ENCODE assay signal across 18 cellular contexts in the genomic region with DNA sequence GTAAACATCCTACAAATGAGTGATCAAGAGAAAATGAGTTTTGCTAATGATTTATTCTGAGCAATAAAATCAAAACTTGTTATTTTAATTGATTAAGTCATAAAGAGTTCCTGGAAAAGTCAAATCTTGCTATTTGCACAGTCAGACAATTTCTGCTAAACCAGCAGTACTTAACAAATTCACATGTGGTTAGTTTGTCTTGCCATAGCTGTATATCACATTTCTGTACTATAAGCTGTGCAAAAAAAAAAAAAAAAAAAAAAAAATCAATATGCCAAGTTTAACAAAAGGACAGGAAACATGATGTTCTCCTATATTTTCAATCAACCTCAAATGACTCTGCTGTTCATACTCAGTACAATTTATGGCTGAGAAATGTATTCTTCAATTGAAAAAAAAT. TPM values are rescaled to one million over a fixed set of nuclear protein-coding genes. Genes with fewer than 3 reads are reported as not detected.
DNase-seq lines count a peak whose midpoint lies in the region; ATAC-seq, FAIRE-seq and TF ChIP-seq lines count a peak whose summit lies in the region.
"Had no signal": no experiment of that assay in that cellular context is flagged by ENCODE, and none has a peak within 500 bp of the region (broad histone marks: within the 10 kb centered on the region; RNA-seq: fewer than 3 reads in every experiment).

No MANE protein-coding gene starts in this region.

- H3K27ac ChIP-seq in HEK293 (ENCODE audit: extremely low read depth, low read depth, low read length) (no peak overlapping the region), KMS-11 (no peak overlapping the region; the same call in 1 of the 2 replicates)
- H3K27ac ChIP-seq: C4-2B, HL-60 had no signal

- H3K27me3 Mint-ChIP-seq in natural killer cell treated with Interleukin-12 subunit alpha and Interleukin-12 subunit beta and Interleukin-15 and Interleukin-18, amount 100 ng/mL, for 72 hours: no peaks in the 10 kb centered on the region
- H3K27me3 Mint-ChIP-seq: CD4-positive, alpha-beta memory T cell had no signal

- peak overlapping the region in 1 of 2 donors; percentile 48 for H3K27ac Mint-ChIP-seq in natural killer cell treated with Interleukin-12 subunit alpha and Interleukin-12 subunit beta and Interleukin-15 and Interleukin-18, amount 100 ng/mL, for 72 hours
- H3K27ac Mint-ChIP-seq: CD4-positive, alpha-beta memory T cell; HFFc6 had no signal

- no peaks in the 10 kb centered on the region for H3K9me3 ChIP-seq in HEK293 (ENCODE audit: control insufficient read depth, insufficient read depth, low read depth, low read length)
- H3K9me3 ChIP-seq: BE2C had no signal

- H3K79me2 ChIP-seq in KMS-11 (ENCODE audit: insufficient read depth, low read depth): no peaks in the 10 kb centered on the region

- FAIRE-seq in colon (lab: Jason Lieb, UNC): peak; percentile 5
- FAIRE-seq: D721Med, GM12891 had no signal

- CTCF ChIA-PET in HEK293 (lab: Yijun Ruan, JAX): interaction anchor here (1.0 kb wide), 1 partner anchor 85 kb away, joined by 3 read pairs; no protein-coding TSS in a partner anchor

- peaks cover 30% of the 10 kb centered on the region for H3K4me1 ChIP-seq in HEK293 (ENCODE audit: control insufficient read depth, insufficient read depth, low read length)
- peaks cover 22% of the 10 kb centered on the region for H3K4me1 ChIP-seq in KMS-11 (ENCODE audit: low read depth, poor library complexity, severe bottlenecking)

- H3K4me3 Mint-ChIP-seq in natural killer cell treated with Interleukin-12 subunit alpha and Interleukin-12 subunit beta and Interleukin-15 and Interleukin-18, amount 100 ng/mL, for 72 hours: no peak overlapping the region
- H3K4me3 Mint-ChIP-seq: CD4-positive, alpha-beta memory T cell; H9; HFFc6 had no signal

- H3K36me3 Mint-ChIP-seq in natural killer cell treated with Interleukin-12 subunit alpha and Interleukin-12 subunit beta and Interleukin-15 and Interleukin-18, amount 100 ng/mL, for 72 hours: no peaks in the 10 kb centered on the region

- no peaks in the 10 kb centered on the region for H3K36me3 ChIP-seq in HEK293 (ENCODE audit: control insufficient read depth in 2 of 2, insufficient read depth in 1 of 2, low read length in 2 of 2)
- no peaks in the 10 kb centered on the region for H3K36me3 ChIP-seq in KMS-11 (ENCODE audit: insufficient read depth)
- H3K36me3 ChIP-seq: BE2C had no signal

- POLR2A ChIA-PET in HEK293 (lab: Yijun Ruan, JAX): interaction anchor here (0.6 to 1.0 kb wide), 2 partner anchors 14 to 134 kb away, joined by 6 read pairs; no protein-coding TSS in a partner anchor

- H3K4me3 ChIP-seq in HEK293 (ENCODE audit: low read depth, low read length): no peak overlapping the region
- no peak overlapping the region for H3K4me3 ChIP-seq in KMS-11 (IDR thresholded peaks at IDR 0.05; ENCODE audit: insufficient read depth, low read depth, low read length)

- peaks cover 16 to 24% of the 10 kb centered on the region in 2 donors for H3K4me1 Mint-ChIP-seq in natural killer cell treated with Interleukin-12 subunit alpha and Interleukin-12 subunit beta and Interleukin-15 and Interleukin-18, amount 100 ng/mL, for 72 hours (ENCODE audit: low read depth in 2 of 2)

- ATAC-seq in natural killer cell treated with Interleukin-12 subunit alpha and Interleukin-12 subunit beta and Interleukin-15 and Interleukin-18, amount 100 ng/mL, for 72 hours: peak; percentile 43 to 49

- no peaks in the 10 kb centered on the region for H3K27me3 ChIP-seq in KMS-11 (ENCODE audit: insufficient read depth, low read depth)
- H3K27me3 ChIP-seq: BE2C had no signal

- no peak overlapping the region for H3K9ac ChIP-seq in KMS-11

- DNase-seq in natural killer cell treated with Interleukin-12 subunit alpha and Interleukin-12 subunit beta and Interleukin-15 and Interleukin-18, amount 100 ng/mL, for 72 hours (ENCODE audit: low spot score): no peak
- DNase-seq in middle frontal gyrus (ENCODE audit: extremely low spot score, low spot score) (no peak), HK-2 (ENCODE audit: unreplicated experiment) (no peak), COLO829 (ENCODE audit: low spot score) (no peak)
- DNase-seq: CD4-positive, alpha-beta memory T cell; DMS153; EL; GOT3; H9; HFFc6 had no signal

- H3K9me3 Mint-ChIP-seq in natural killer cell treated with Interleukin-12 subunit alpha and Interleukin-12 subunit beta and Interleukin-15 and Interleukin-18, amount 100 ng/mL, for 72 hours: no peaks in the 10 kb centered on the region
- H3K9me3 Mint-ChIP-seq: H9, HFFc6 had no signal

- no peaks in the 10 kb centered on the region for H4K20me1 ChIP-seq in KMS-11 (ENCODE audit: insufficient read depth)

- TF ChIP-seq CTCF in HEK293 (tag by site-specific recombination; IDR thresholded peaks at IDR 0.05) (no peak), KMS-11 (conservative IDR thresholded peaks at IDR 0.05; ENCODE audit: low read depth, low read length) (no peak)

- peak overlapping the region; percentile 51 for H3K4me2 ChIP-seq in KMS-11

- no peak overlapping the region for H2AFZ ChIP-seq in KMS-11 (ENCODE audit: low read depth)

TF ChIP-seq in HEK293, 187 proteins besides CTCF, POLR2A, EP300 and RAD21 (continues in another document):
- peak; percentile 74 for TF ChIP-seq IKZF3 (tag by site-specific recombination; IDR thresholded peaks at IDR 0.05)
- peak; percentile 59 for TF ChIP-seq SETDB1 (IDR thresholded peaks at IDR 0.05; ENCODE audit: insufficient read length, low read length)
- TF ChIP-seq, protein P1, sequence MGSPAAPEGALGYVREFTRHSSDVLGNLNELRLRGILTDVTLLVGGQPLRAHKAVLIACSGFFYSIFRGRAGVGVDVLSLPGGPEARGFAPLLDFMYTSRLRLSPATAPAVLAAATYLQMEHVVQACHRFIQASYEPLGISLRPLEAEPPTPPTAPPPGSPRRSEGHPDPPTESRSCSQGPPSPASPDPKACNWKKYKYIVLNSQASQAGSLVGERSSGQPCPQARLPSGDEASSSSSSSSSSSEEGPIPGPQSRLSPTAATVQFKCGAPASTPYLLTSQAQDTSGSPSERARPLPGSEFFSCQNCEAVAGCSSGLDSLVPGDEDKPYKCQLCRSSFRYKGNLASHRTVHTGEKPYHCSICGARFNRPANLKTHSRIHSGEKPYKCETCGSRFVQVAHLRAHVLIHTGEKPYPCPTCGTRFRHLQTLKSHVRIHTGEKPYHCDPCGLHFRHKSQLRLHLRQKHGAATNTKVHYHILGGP (tag by site-specific recombination; IDR thresholded peaks at IDR 0.05): peak; percentile 98
- no peak for TF ChIP-seq ZNF529 (tag by site-specific recombination; IDR thresholded peaks at IDR 0.05; ENCODE audit: insufficient replicate concordance)
- TF ChIP-seq ZXDB (tag by site-specific recombination; IDR thresholded peaks at IDR 0.05): 0 out of 2 replicates have a peak, but pooled peaks have one; percentile 36
- TF ChIP-seq ZNF362 (tag by site-specific recombination; IDR thresholded peaks at IDR 0.05): peak; percentile 91
- TF ChIP-seq, protein P2, sequence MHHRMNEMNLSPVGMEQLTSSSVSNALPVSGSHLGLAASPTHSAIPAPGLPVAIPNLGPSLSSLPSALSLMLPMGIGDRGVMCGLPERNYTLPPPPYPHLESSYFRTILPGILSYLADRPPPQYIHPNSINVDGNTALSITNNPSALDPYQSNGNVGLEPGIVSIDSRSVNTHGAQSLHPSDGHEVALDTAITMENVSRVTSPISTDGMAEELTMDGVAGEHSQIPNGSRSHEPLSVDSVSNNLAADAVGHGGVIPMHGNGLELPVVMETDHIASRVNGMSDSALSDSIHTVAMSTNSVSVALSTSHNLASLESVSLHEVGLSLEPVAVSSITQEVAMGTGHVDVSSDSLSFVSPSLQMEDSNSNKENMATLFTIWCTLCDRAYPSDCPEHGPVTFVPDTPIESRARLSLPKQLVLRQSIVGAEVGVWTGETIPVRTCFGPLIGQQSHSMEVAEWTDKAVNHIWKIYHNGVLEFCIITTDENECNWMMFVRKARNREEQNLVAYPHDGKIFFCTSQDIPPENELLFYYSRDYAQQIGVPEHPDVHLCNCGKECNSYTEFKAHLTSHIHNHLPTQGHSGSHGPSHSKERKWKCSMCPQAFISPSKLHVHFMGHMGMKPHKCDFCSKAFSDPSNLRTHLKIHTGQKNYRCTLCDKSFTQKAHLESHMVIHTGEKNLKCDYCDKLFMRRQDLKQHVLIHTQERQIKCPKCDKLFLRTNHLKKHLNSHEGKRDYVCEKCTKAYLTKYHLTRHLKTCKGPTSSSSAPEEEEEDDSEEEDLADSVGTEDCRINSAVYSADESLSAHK (tag by site-specific recombination; IDR thresholded peaks at IDR 0.05): no peak
- TF ChIP-seq ZSCAN16 (tag by site-specific recombination; IDR thresholded peaks at IDR 0.05): no peak
- TF ChIP-seq HIC1 (tag by site-specific recombination; IDR thresholded peaks at IDR 0.05): no peak

RNA-seq across cellular contexts. Expression of gene POU5F2, which starts 24.9 kb away (rescaled TPM):
- 1 to 10 TPM; 3.3 to 4.9 TPM for total RNA-seq in natural killer cell treated with Interleukin-12 subunit alpha and Interleukin-12 subunit beta and Interleukin-15 and Interleukin-18, amount 100 ng/mL, for 72 hours
